1 cellular context compared by ENCODE assay signal in genomic region chr15:75346796-75347221, GRCh38.
TF ChIP-seq lines count a peak whose summit lies in the region.

TSS of gene NEIL1 (plus strand) at chr15:75347039. CDS start at chr15:75348906, 1,867 bp downstream.

TF ChIP-seq in HepG2, 621 proteins besides CTCF, POLR2A, EP300 and RAD21 (continued from another document):
- TF ChIP-seq STAT6 (CRISPR knock-in tag; IDR thresholded peaks at IDR 0.05; ENCODE audit: borderline replicate concordance) (no peak), ATF4 (CRISPR knock-in tag; IDR thresholded peaks at IDR 0.05) (no peak), RFX3 (CRISPR knock-in tag; IDR thresholded peaks at IDR 0.05) (no peak), HDAC6 (IDR thresholded peaks at IDR 0.05; ENCODE audit: low read depth, low read length) (no peak), SMAD9 (CRISPR knock-in tag; IDR thresholded peaks at IDR 0.05) (no peak), BRD4 (CRISPR knock-in tag; IDR thresholded peaks at IDR 0.05) (no peak), ATF7-NPFF (CRISPR knock-in tag; IDR thresholded peaks at IDR 0.05; ENCODE audit: low read depth) (no peak), RFX5 (IDR thresholded peaks at IDR 0.05; ENCODE audit: low read depth, low read length) (no peak), SP140L (CRISPR knock-in tag; IDR thresholded peaks at IDR 0.05; ENCODE audit: borderline replicate concordance) (no peak), BRF2 (CRISPR knock-in tag; IDR thresholded peaks at IDR 0.05) (0 out of 2 replicates have a peak, but pooled peaks have one; percentile 21), KLF6 (CRISPR knock-in tag; IDR thresholded peaks at IDR 0.05) (0 out of 2 replicates have a peak, but pooled peaks have one; percentile 19), RAD51 (IDR thresholded peaks at IDR 0.05; ENCODE audit: borderline replicate concordance) (no peak), CBX1 (IDR thresholded peaks at IDR 0.05; ENCODE audit: low read depth) (peak; percentile 9), ZNF713 (CRISPR knock-in tag; IDR thresholded peaks at IDR 0.05) (no peak), GLI4 (CRISPR knock-in tag; IDR thresholded peaks at IDR 0.05; ENCODE audit: borderline replicate concordance) (no peak), WIZ (CRISPR knock-in tag; IDR thresholded peaks at IDR 0.05) (0 out of 2 replicates have a peak, but pooled peaks have one; percentile 26), ZNF777 (CRISPR knock-in tag; IDR thresholded peaks at IDR 0.05) (peak; percentile 96; the same call in 1 of the 2 replicates), XBP1 (CRISPR knock-in tag; IDR thresholded peaks at IDR 0.05) (no peak), SIN3B (IDR thresholded peaks at IDR 0.05; ENCODE audit: low read length) (no peak)
